In genomic region chr14:75653563-75653962, GRCh38 we compare ENCODE assay signal across 14 cellular contexts.
"Had no signal": no experiment of that assay in that cellular context is flagged by ENCODE, and none has a peak within 500 bp of the region (broad histone marks: within the 10 kb centered on the region; RNA-seq: fewer than 3 reads in every experiment).

No MANE protein-coding gene starts in this region.

- H3K4me3 ChIP-seq: adrenal gland, body of pancreas, esophagus squamous epithelium had no signal

- H3K27ac ChIP-seq: adrenal gland, body of pancreas, epithelial cell of prostate, esophagus squamous epithelium had no signal

- DNase-seq: activated gamma-delta T cell, cortex of kidney had no signal

- H3K27me3 Mint-ChIP-seq: activated CD4-positive, alpha-beta memory T cell treated with anti-CD3 and anti-CD28 coated beads, Interleukin-2, amount 10 ng/mL, durations not matched to agents 7 days and 5 days; activated CD4-positive, alpha-beta T cell treated with anti-CD3 and anti-CD28 coated beads, Interleukin-2, amount 10 ng/mL, durations not matched to agents 7 days and 5 days; activated naive CD8-positive, alpha-beta T cell treated with anti-CD3 and anti-CD28 coated beads for 36 hours; activated naive CD8-positive, alpha-beta T cell treated with anti-CD3 and anti-CD28 coated beads, Interleukin-2, amount 50 U/mL, for 24 hours; activated T-cell treated with anti-CD3 and anti-CD28 coated beads, Interleukin-2, amount 50 U/mL, for 24 hours had no signal

- H3K9me3 Mint-ChIP-seq: activated CD4-positive, alpha-beta memory T cell treated with anti-CD3 and anti-CD28 coated beads, Interleukin-2, amount 10 ng/mL, durations not matched to agents 7 days and 5 days; activated CD4-positive, alpha-beta T cell treated with anti-CD3 and anti-CD28 coated beads, Interleukin-2, amount 10 ng/mL, durations not matched to agents 7 days and 5 days; activated naive CD8-positive, alpha-beta T cell treated with anti-CD3 and anti-CD28 coated beads for 36 hours; activated naive CD8-positive, alpha-beta T cell treated with anti-CD3 and anti-CD28 coated beads, Interleukin-2, amount 50 U/mL, for 24 hours; activated T-cell treated with anti-CD3 and anti-CD28 coated beads, Interleukin-2, amount 50 U/mL, for 24 hours; activated T-helper 1 cell treated with anti-CD3 and anti-CD28 coated beads, Interleukin-12 subunit alpha, Interleukin-12 subunit beta, Interleukin-2, Interleukin-4 antibody, amounts not matched to agents 30 ng/mL and 10 ng/mL and 1 ng/mL, durations not matched to agents 14 hours and 24 hours and 36 hours had no signal

- H3K9me3 ChIP-seq: adrenal gland, body of pancreas, esophagus squamous epithelium had no signal

- H3K27ac Mint-ChIP-seq: activated CD4-positive, alpha-beta memory T cell treated with anti-CD3 and anti-CD28 coated beads, Interleukin-2, amount 10 ng/mL, durations not matched to agents 7 days and 5 days; activated CD4-positive, alpha-beta T cell treated with anti-CD3 and anti-CD28 coated beads, Interleukin-2, amount 10 ng/mL, durations not matched to agents 7 days and 5 days; activated naive CD8-positive, alpha-beta T cell treated with anti-CD3 and anti-CD28 coated beads for 36 hours; activated naive CD8-positive, alpha-beta T cell treated with anti-CD3 and anti-CD28 coated beads, Interleukin-2, amount 50 U/mL, for 24 hours; activated T-cell treated with anti-CD3 and anti-CD28 coated beads, Interleukin-2, amount 50 U/mL, for 24 hours; activated T-helper 1 cell treated with anti-CD3 and anti-CD28 coated beads, Interleukin-12 subunit alpha, Interleukin-12 subunit beta, Interleukin-2, Interleukin-4 antibody, amounts not matched to agents 30 ng/mL and 10 ng/mL and 1 ng/mL, durations not matched to agents 14 hours and 24 hours and 36 hours had no signal

- FAIRE-seq: colon, endometrium had no signal

- H3K4me3 Mint-ChIP-seq: activated CD4-positive, alpha-beta memory T cell treated with anti-CD3 and anti-CD28 coated beads, Interleukin-2, amount 10 ng/mL, durations not matched to agents 7 days and 5 days; activated CD4-positive, alpha-beta T cell treated with anti-CD3 and anti-CD28 coated beads, Interleukin-2, amount 10 ng/mL, durations not matched to agents 7 days and 5 days; activated naive CD8-positive, alpha-beta T cell treated with anti-CD3 and anti-CD28 coated beads for 36 hours; activated naive CD8-positive, alpha-beta T cell treated with anti-CD3 and anti-CD28 coated beads, Interleukin-2, amount 50 U/mL, for 24 hours; activated T-cell treated with anti-CD3 and anti-CD28 coated beads, Interleukin-2, amount 50 U/mL, for 24 hours; activated T-helper 1 cell treated with anti-CD3 and anti-CD28 coated beads, Interleukin-12 subunit alpha, Interleukin-12 subunit beta, Interleukin-2, Interleukin-4 antibody, amounts not matched to agents 30 ng/mL and 10 ng/mL and 1 ng/mL, durations not matched to agents 14 hours and 24 hours and 36 hours had no signal

- H3K27me3 ChIP-seq: adrenal gland, body of pancreas, esophagus squamous epithelium had no signal
